In genomic region chr5:1594336-1595106, GRCh38 we compare ENCODE assay signal across 9 cellular contexts.
DNase-seq lines count a peak whose midpoint lies in the region; ATAC-seq, FAIRE-seq and TF ChIP-seq lines count a peak whose summit lies in the region.
"Had no signal": no experiment of that assay in that cellular context is flagged by ENCODE, and none has a peak within 500 bp of the region (broad histone marks: within the 10 kb centered on the region; RNA-seq: fewer than 3 reads in every experiment).

No MANE protein-coding gene starts in this region.

- H3K9ac ChIP-seq in HUES64 (ENCODE audit: low read depth, low read length) (peak overlapping the region; percentile 81), K562 (ENCODE audit: insufficient read depth in 1 of 2, low read depth in 2 of 2, low read length in 2 of 2) (peak overlapping the region; percentile 70 to 93)

- POLR2A ChIA-PET in K562 (lab: Yijun Ruan, JAX) = interaction anchor here (1.3 to 2.5 kb wide), 2 partner anchors 11 to 13 kb away, joined by 3 to 6 read pairs; no protein-coding TSS in a partner anchor

- H3K27me3 ChIP-seq in HUES64 (ENCODE audit: insufficient read depth, low read length) (no peaks in the 10 kb centered on the region), K562 (ENCODE audit: control insufficient read depth in 2 of 2, insufficient read depth in 2 of 2, low read length in 2 of 2) (no peaks in the 10 kb centered on the region), spleen (replicated peaks in 1 of 7) (peaks cover 0 to 11% (median 0%) of the 10 kb centered on the region in 7 donors)

- peak overlapping the region; percentile 85 for H3K4me3 ChIP-seq in HUES64 (ENCODE audit: low read length)
- H3K4me3 ChIP-seq in K562 = peak overlapping the region; percentile 59
- peak overlapping the region; percentile 50 to 79 (median 63) for H3K4me3 ChIP-seq in spleen

- DNase-seq in D721Med (ENCODE audit: insufficient read length, low spot score) = peak; percentile 91
- DNase-seq in T-helper 17 cell = peak; percentile 22 to 36 (median 31)
- peak; percentile 86 to 91 (median 88) for DNase-seq in K562 (ENCODE audit: extremely low read depth in 1 of 4, low spot score in 3 of 4)
- peak; percentile 94 for DNase-seq in iPS-NIHi7 (ENCODE audit: extremely low spot score)
- peak; percentile 95 for DNase-seq in spleen
- DNase-seq in RCC 7860 (ENCODE audit: low spot score) = no peak

- TF ChIP-seq POLR2A in K562 (conservative IDR thresholded peaks at IDR 0.05) (no peak; the same call in 1 of the 2 replicates), spleen (IDR thresholded peaks at IDR 0.05) (no peak)

- no peak for TF ChIP-seq EP300 in K562 (IDR thresholded peaks at IDR 0.05; ENCODE audit: low read length)

- H3K27me3 Mint-ChIP-seq in T-helper 17 cell = no peaks in the 10 kb centered on the region

- 0 out of 4 replicates have a peak, but pooled peaks of 1 of the 2 experiments have one; percentile 5 for TF ChIP-seq RAD21 in K562 (CRISPR knock-in tag; conservative IDR thresholded peaks at IDR 0.05 in 1 of 2, IDR thresholded peaks at IDR 0.05 in 1 of 2)

- intact Hi-C loops in K562 (cut with micrococcal nuclease) = no loop called here
- intact Hi-C loops in spleen (cut with DNase I; ENCODE audit: low total_unique reads) = no loop called here

- H4K20me1 ChIP-seq in K562 (replicated peaks; ENCODE audit: control insufficient read depth, insufficient read depth, low read length) = no peaks in the 10 kb centered on the region

- H2AFZ ChIP-seq in K562 (ENCODE audit: low read depth, low read length) = peak overlapping the region; percentile 86

- no peaks in the 10 kb centered on the region for H3K9me1 ChIP-seq in K562 (ENCODE audit: control insufficient read depth, insufficient read depth, low read length)

- peak; percentile 79 for ATAC-seq in GM21360 (IDR thresholded peaks at IDR 0.05; ENCODE audit: unreplicated experiment)
- peak; percentile 87 for ATAC-seq in T-helper 17 cell
- ATAC-seq in K562 = peak; percentile 98

- in situ Hi-C loops in K562 (cut with MboI) = loop anchor here (5.0 kb wide), 2 partner anchors 1357 to 1377 kb away; partner anchors contain the start of genes CCDC127 and SDHA

- H3K27ac Mint-ChIP-seq in T-helper 17 cell = no peak overlapping the region

- H3K9me3 ChIP-seq in HUES64 (ENCODE audit: insufficient read depth, low read depth, low read length) = no peaks in the 10 kb centered on the region
- no peaks in the 10 kb centered on the region for H3K9me3 ChIP-seq in T-helper 17 cell (ENCODE audit: control insufficient read depth, low read length, poor library complexity, severe bottlenecking)
- no peaks in the 10 kb centered on the region for H3K9me3 ChIP-seq in K562 (replicated peaks; ENCODE audit: control insufficient read depth, insufficient read depth, low read depth, low read length)
- H3K9me3 ChIP-seq in spleen = no peaks in the 10 kb centered on the region

- H3K36me3 Mint-ChIP-seq in T-helper 17 cell (ENCODE audit: low read depth) = peaks cover 3% of the 10 kb centered on the region

- peak; percentile 49 for TF ChIP-seq CTCF in D721Med (IDR thresholded peaks at IDR 0.05; ENCODE audit: insufficient read depth, missing control alignments)
- peak; percentile 56 to 61 (median 59) for TF ChIP-seq CTCF in K562 (IDR thresholded peaks at IDR 0.05 in 2 of 3, conservative IDR thresholded peaks at IDR 0.05 in 1 of 3; ENCODE audit: insufficient read depth in 2 of 3, low read depth in 1 of 3, low read length in 3 of 3)
- peak in 10 of 11 experiments; percentile 27 to 72 (median 59) for TF ChIP-seq CTCF in spleen (IDR thresholded peaks at IDR 0.05 in 8 of 11, conservative IDR thresholded peaks at IDR 0.05 in 3 of 11)

- whole genome bisulfite sequencing in HUES64 = 19% methylated on average over 82 of the region's 82 CpGs
- 29% methylated on average over 77 of the region's 82 CpGs for WGBS in K562 (ENCODE audit: insufficient coverage, low coverage, missing lambda C conversion rate)
- 9 to 55% (median 18%) methylated on average over 42 to 82 of the region's 82 CpGs for WGBS in spleen, 5 donors

- BruUV-seq in K562 (replicated peaks; lab: Mats Ljungman, UMichigan) = no TSS peak

- peak overlapping the region; percentile 76 for H3K4me2 ChIP-seq in K562 (ENCODE audit: insufficient read depth, low read length)

- CTCF ChIA-PET in K562 (lab: Yijun Ruan, JAX; ENCODE audit: low intra/inter-chr PET ratio) = no interaction called here

- H3K4me1 ChIP-seq in HUES64 (ENCODE audit: insufficient read depth, low read length) (peaks cover 8% of the 10 kb centered on the region), K562 (replicated peaks in 1 of 2; ENCODE audit: control insufficient read depth in 2 of 2, insufficient read depth in 2 of 2, low read length in 2 of 2) (peaks cover 0 to 13% of the 10 kb centered on the region in 2 experiments; a peak in 2 of 5 replicates), spleen (peaks cover 0 to 21% (median 7%) of the 10 kb centered on the region in 6 donors)

- H3K27ac ChIP-seq in HUES64 (ENCODE audit: low read depth, low read length) (peak overlapping the region; percentile 68), K562 (ENCODE audit: extremely low read depth, low read depth, low read length) (peak overlapping the region; percentile 59), spleen (peak overlapping the region; percentile 46 to 86 (median 82))

- peaks cover 3% of the 10 kb centered on the region for H3K4me1 Mint-ChIP-seq in T-helper 17 cell

- peak overlapping the region; percentile 78 for H3K4me3 Mint-ChIP-seq in T-helper 17 cell

- H3K36me3 ChIP-seq in HUES64 (ENCODE audit: insufficient read depth, low read length) = peaks cover 24% of the 10 kb centered on the region
- 0 out of 3 replicates have a peak, but pooled peaks cover 4% of the 10 kb centered on the region for H3K36me3 ChIP-seq in K562 (ENCODE audit: control insufficient read depth, insufficient read depth, low read length)
- H3K36me3 ChIP-seq in spleen = peaks cover 0 to 14% (median 3%) of the 10 kb centered on the region in 6 donors

- FAIRE-seq in D721Med (lab: Jason Lieb, UNC) (no peak), K562 (lab: Jason Lieb, UNC) (no peak), RCC 7860 (lab: Jason Lieb, UNC) (no peak)
- FAIRE-seq: endometrium had no signal

- peaks cover 4% of the 10 kb centered on the region; the same call in 2 of the 3 replicates for H3K79me2 ChIP-seq in K562 (ENCODE audit: control insufficient read depth, insufficient read depth, low read length)

TF ChIP-seq in K562, 482 proteins besides CTCF, POLR2A, EP300 and RAD21 (continues in another document):
- TF ChIP-seq, protein P1, sequence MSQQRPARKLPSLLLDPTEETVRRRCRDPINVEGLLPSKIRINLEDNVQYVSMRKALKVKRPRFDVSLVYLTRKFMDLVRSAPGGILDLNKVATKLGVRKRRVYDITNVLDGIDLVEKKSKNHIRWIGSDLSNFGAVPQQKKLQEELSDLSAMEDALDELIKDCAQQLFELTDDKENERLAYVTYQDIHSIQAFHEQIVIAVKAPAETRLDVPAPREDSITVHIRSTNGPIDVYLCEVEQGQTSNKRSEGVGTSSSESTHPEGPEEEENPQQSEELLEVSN (IDR thresholded peaks at IDR 0.05; ENCODE audit: borderline replicate concordance in 1 of 2, extremely low read depth in 1 of 2, insufficient read depth in 1 of 2, insufficient read length in 1 of 2, low read depth in 1 of 2, low read length in 1 of 2, poor library complexity in 1 of 2, severe bottlenecking in 1 of 2) = peak in 1 of 2 experiments; percentile 60
- TF ChIP-seq HDAC1 (IDR thresholded peaks at IDR 0.05) (no peak), SMAD1 (IDR thresholded peaks at IDR 0.05; ENCODE audit: low read depth, low read length, partially characterized antibody) (no peak)
